Comparison of ENCODE assay signal across 8 cellular contexts in the genomic region with DNA sequence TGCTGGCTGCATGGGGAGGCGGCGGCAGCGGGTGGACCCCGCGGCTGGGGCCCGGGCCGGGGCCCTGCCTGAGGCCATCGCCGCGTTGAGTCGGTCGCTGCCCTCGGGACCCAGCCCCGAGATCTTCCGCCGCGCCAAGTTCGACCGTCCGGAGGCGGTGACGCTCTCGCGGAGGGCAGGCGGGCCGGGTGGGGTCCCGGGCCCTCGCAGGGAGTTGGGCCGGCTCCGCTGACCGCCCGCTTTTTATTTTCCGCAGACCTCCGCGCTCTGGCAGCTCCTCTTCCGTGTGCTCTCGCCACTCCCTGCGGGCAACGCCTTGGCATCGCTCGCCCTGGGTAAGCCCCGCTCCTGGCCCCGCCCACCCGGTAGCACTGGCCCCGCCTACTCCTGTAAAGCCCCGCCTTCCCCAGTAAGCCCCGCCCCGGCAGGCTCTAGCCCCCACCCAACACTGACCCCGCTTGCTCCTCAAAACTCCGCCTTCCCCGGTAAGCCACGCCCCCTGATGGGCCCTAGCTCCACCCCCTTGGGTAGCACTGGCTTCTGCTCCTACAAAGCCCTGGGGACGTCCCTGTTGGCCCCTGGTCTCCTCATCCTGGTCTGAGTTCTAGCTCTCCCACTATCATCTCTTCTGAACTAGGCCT. TPM values are rescaled to one million over a fixed set of nuclear protein-coding genes. Genes with fewer than 3 reads are reported as not detected.
DNase-seq lines count a peak whose midpoint lies in the region; ATAC-seq, FAIRE-seq and TF ChIP-seq lines count a peak whose summit lies in the region.

No MANE protein-coding gene starts in this region.

- no peak overlapping the region for H2AFZ ChIP-seq in HepG2 (ENCODE audit: low read length)

- 0% methylated on average over 15 of the region's 53 CpGs for WGBS in HepG2 (ENCODE audit: low lambda C conversion rate)

- H3K36me3 ChIP-seq in HepG2 (replicated peaks in 1 of 2; ENCODE audit: control insufficient read depth in 1 of 2, insufficient read depth in 2 of 2, low read length in 2 of 2) = peaks cover 0 to 3% of the 10 kb centered on the region in 2 experiments; a peak in 1 of 5 replicates

- DNase-seq in AG08395 (ENCODE audit: low spot score) (peak; percentile 65), GM19239 (ENCODE audit: insufficient read length, low spot score) (peak; percentile 95), NCI-H2107 (lab: John Stamatoyannopoulos, UW) (peak; percentile 46), choroid plexus epithelial cell (ENCODE audit: low read depth) (peak; percentile 34), HepG2 (ENCODE audit: low spot score) (peak; percentile 77), DMS79 treated with DMSO at 0.1 percent for 48 hours (lab: John Stamatoyannopoulos, UW) (no peak)
- DNase-seq in activated CD4-positive, CD25-positive, alpha-beta regulatory T cell treated with anti-CD3 and anti-CD28 coated beads, Interleukin-2, amount 50 U/mL, for 72 hours = peak; percentile 85
- peak; percentile 75 to 79 (median 78) for DNase-seq in stimulated activated CD4-positive, alpha-beta T cell treated with anti-CD3 and anti-CD28 coated beads, TNF-alpha, amount 100 ng/mL, for 4 hours (ENCODE audit: low read depth in 3 of 3)

- BruUV-seq in HepG2 (replicated peaks; lab: Mats Ljungman, UMichigan) = TSS peak; percentile 50

- no peak for TF ChIP-seq RAD21 in HepG2 (CRISPR knock-in tag; IDR thresholded peaks at IDR 0.05)

- peak overlapping the region; percentile 80 for H3K9ac ChIP-seq in HepG2 (ENCODE audit: insufficient read depth, low read depth, low read length)

- TF ChIP-seq EP300 in HepG2 (IDR thresholded peaks at IDR 0.05; ENCODE audit: low read depth in 2 of 2, low read length in 2 of 2) (no peak), HepG2 (CRISPR knock-in tag; IDR thresholded peaks at IDR 0.05; ENCODE audit: borderline replicate concordance) (no peak)

- H4K20me1 ChIP-seq in HepG2 (ENCODE audit: insufficient read depth, low read length) = no peaks in the 10 kb centered on the region

- peak overlapping the region; percentile 93 for H3K27ac ChIP-seq in HepG2 (ENCODE audit: extremely low read length, insufficient read depth, low read length)

- no peaks in the 10 kb centered on the region for H3K9me3 ChIP-seq in HepG2 (ENCODE audit: low read length)

- intact Hi-C loops in HepG2 (cut with micrococcal nuclease; ENCODE audit: unreplicated experiment) = loop anchor here (1.0 to 10.0 kb wide), 2 partner anchors 8 to 177 kb away; a partner anchor contains a TSS

- peaks cover 60% of the 10 kb centered on the region for H3K4me1 ChIP-seq in HepG2 (ENCODE audit: insufficient read depth, low read length)

- POLR2A ChIA-PET in HepG2 (lab: Yijun Ruan, JAX) = interaction anchor here (0.6 to 1.2 kb wide), 4 partner anchors 9 to 826 kb away, joined by 3 to 5 read pairs (median 4); no protein-coding TSS in a partner anchor

- H3K4me3 ChIP-seq in choroid plexus epithelial cell (ENCODE audit: low read depth, low read length) (peak overlapping the region; percentile 65), HepG2 (replicated peaks in 1 of 3; ENCODE audit: insufficient read depth in 1 of 3, low read depth in 2 of 3, low read length in 3 of 3) (peak overlapping the region; percentile 50 to 80 (median 53); a peak in 5 of 6 replicates)

- in situ Hi-C loops in HepG2 (cut with HindIII; ENCODE audit: extremely low pct_ligation_motif_present, low pct_unique_long_range_greater_than_20kb) = no loop called here

- TF ChIP-seq CTCF in choroid plexus epithelial cell (conservative IDR thresholded peaks at IDR 0.05; ENCODE audit: low read depth, low read length) (no peak), HepG2 (CRISPR knock-in tag; IDR thresholded peaks at IDR 0.05) (no peak)

- no peaks in the 10 kb centered on the region; a peak in 1 of 5 replicates for H3K27me3 ChIP-seq in HepG2 (ENCODE audit: control insufficient read depth in 1 of 2, insufficient read depth in 2 of 2, low read length in 2 of 2)

- CTCF ChIA-PET in HepG2 (lab: Yijun Ruan, JAX; ENCODE audit: low intra/inter-chr PET ratio, low total read pairs) = interaction anchor here (0.7 to 3.6 kb wide), 4 partner anchors 10 to 121 kb away, joined by 3 to 24 read pairs (median 7); no protein-coding TSS in a partner anchor

- H3K4me2 ChIP-seq in HepG2 (ENCODE audit: low read depth, low read length) = peak overlapping the region; percentile 76

- TF ChIP-seq POLR2A in HepG2 (IDR thresholded peaks at IDR 0.05; ENCODE audit: insufficient read depth in 1 of 2, low read depth in 2 of 2, low read length in 2 of 2) = peak in 1 of 2 experiments; percentile 40; a peak in 2 of 4 replicates

- peaks cover 17% of the 10 kb centered on the region for H3K79me2 ChIP-seq in HepG2 (ENCODE audit: insufficient read depth, low read length)

- peak; percentile 5 for ATAC-seq in HepG2

- FAIRE-seq in GM19239 (lab: Jason Lieb, UNC) (peak; percentile 94), HepG2 (lab: Jason Lieb, UNC) (peak; percentile 73)

RNA-seq across cellular contexts. Expression of a gene that starts 0.4 kb away (rescaled TPM):
- 20.7 and 27.4 TPM in 2 replicates for total RNA-seq in HepG2 (2016; rRNA removed; fragmentation: Illumina TruSeq; extraction: Trizol)
- total RNA-seq in HepG2 (2016; cell fraction: cytosol; rRNA removed; fragmentation: Illumina TruSeq; extraction: Trizol; ENCODE audit: low read depth) = 9.2 and 10.3 TPM in 2 replicates
- 21.2 and 28.4 TPM in 2 replicates for total RNA-seq in HepG2 (2016; cell fraction: insoluble cytoplasmic fraction; rRNA removed; fragmentation: Illumina TruSeq; extraction: Trizol)
- 12.9 and 13.8 TPM in 2 replicates for total RNA-seq in HepG2 (2016; cell fraction: membrane; rRNA removed; fragmentation: Illumina TruSeq; extraction: Trizol)
- 15.9 and 16.8 TPM in 2 replicates for total RNA-seq in HepG2 (2016; cell fraction: nucleus; rRNA removed; fragmentation: Illumina TruSeq; extraction: Trizol)
- polyA plus RNA-seq in HepG2 (2011; rRNA removed) = 5.7 and 7.3 TPM in 2 replicates
- polyA plus RNA-seq in HepG2 (2011; cell fraction: cytosol; rRNA removed) = 4.1 and 10.9 TPM in 2 replicates
- polyA plus RNA-seq in HepG2 (2011; cell fraction: nucleus; rRNA removed) = 20.8 and 27.4 TPM in 2 replicates
- 4.5 and 5.0 TPM in 2 replicates for polyA plus RNA-seq in HepG2 (2012)
- 5.8 and 6.5 TPM in 2 replicates for polyA plus RNA-seq in HepG2 (2016; cell fraction: cytosol; fragmentation: Illumina TruSeq; extraction: Trizol; ENCODE audit: low read depth)
- polyA plus RNA-seq in HepG2 (2016; cell fraction: insoluble cytoplasmic fraction; fragmentation: Illumina TruSeq; extraction: Trizol; ENCODE audit: low read depth) = 20.9 and 21.6 TPM in 2 replicates
- polyA plus RNA-seq in HepG2 (2016; cell fraction: membrane; fragmentation: Illumina TruSeq; extraction: Trizol; ENCODE audit: low read depth) = 9.6 and 10.0 TPM in 2 replicates
- polyA plus RNA-seq in HepG2 (2016; cell fraction: nucleus; fragmentation: Illumina TruSeq; extraction: Trizol; ENCODE audit: insufficient read depth, low read depth) = 36.1 and 37.5 TPM in 2 replicates
- 12.1 and 23.1 TPM in 2 replicates for polyA minus RNA-seq in HepG2 (2011; rRNA and poly(A)+ RNA removed; ENCODE audit: low replicate concordance)
- polyA minus RNA-seq in HepG2 (2011; cell fraction: cytosol; rRNA and poly(A)+ RNA removed) = 2.8 and 5.5 TPM in 2 replicates
- polyA minus RNA-seq in HepG2 (2011; cell fraction: nucleus; rRNA and poly(A)+ RNA removed) = 7.3 and 9.0 TPM in 2 replicates

RNA-seq across cellular contexts. Expression of a gene that starts 4.8 kb away (rescaled TPM):
- 53.9 and 59.7 TPM in 2 replicates for total RNA-seq in HepG2 (2016; rRNA removed; fragmentation: Illumina TruSeq; extraction: Trizol)
- total RNA-seq in HepG2 (2016; cell fraction: cytosol; rRNA removed; fragmentation: Illumina TruSeq; extraction: Trizol; ENCODE audit: low read depth) = 18.2 and 27.4 TPM in 2 replicates
- total RNA-seq in HepG2 (2016; cell fraction: insoluble cytoplasmic fraction; rRNA removed; fragmentation: Illumina TruSeq; extraction: Trizol) = 53.1 and 55.2 TPM in 2 replicates
- total RNA-seq in HepG2 (2016; cell fraction: membrane; rRNA removed; fragmentation: Illumina TruSeq; extraction: Trizol) = 23.1 and 27.8 TPM in 2 replicates
- 25.3 and 26.5 TPM in 2 replicates for total RNA-seq in HepG2 (2016; cell fraction: nucleus; rRNA removed; fragmentation: Illumina TruSeq; extraction: Trizol)
- polyA plus RNA-seq in HepG2 (2011; rRNA removed) = 59.5 and 62.2 TPM in 2 replicates
- 27.8 and 82.6 TPM in 2 replicates for polyA plus RNA-seq in HepG2 (2011; cell fraction: cytosol; rRNA removed)
- polyA plus RNA-seq in HepG2 (2011; cell fraction: nucleus; rRNA removed) = 47.3 and 55.5 TPM in 2 replicates
- 46.4 and 49.2 TPM in 2 replicates for polyA plus RNA-seq in HepG2 (2012)
- 85.4 and 115 TPM in 2 replicates for polyA plus RNA-seq in HepG2 (2016; cell fraction: cytosol; fragmentation: Illumina TruSeq; extraction: Trizol; ENCODE audit: low read depth)
- polyA plus RNA-seq in HepG2 (2016; cell fraction: insoluble cytoplasmic fraction; fragmentation: Illumina TruSeq; extraction: Trizol; ENCODE audit: low read depth) = 142 and 159 TPM in 2 replicates
- 67.3 and 82.2 TPM in 2 replicates for polyA plus RNA-seq in HepG2 (2016; cell fraction: membrane; fragmentation: Illumina TruSeq; extraction: Trizol; ENCODE audit: low read depth)
- 136 and 137 TPM in 2 replicates for polyA plus RNA-seq in HepG2 (2016; cell fraction: nucleus; fragmentation: Illumina TruSeq; extraction: Trizol; ENCODE audit: insufficient read depth, low read depth)
- 24.8 and 136 TPM in 2 replicates for polyA minus RNA-seq in HepG2 (2011; rRNA and poly(A)+ RNA removed; ENCODE audit: low replicate concordance)
- 20.6 and 28.4 TPM in 2 replicates for polyA minus RNA-seq in HepG2 (2011; cell fraction: cytosol; rRNA and poly(A)+ RNA removed)
- polyA minus RNA-seq in HepG2 (2011; cell fraction: nucleus; rRNA and poly(A)+ RNA removed) = 4.7 and 11.8 TPM in 2 replicates

RNA-seq across cellular contexts. Expression of a gene that starts 16.9 kb away (rescaled TPM):
- total RNA-seq in HepG2 (2016; rRNA removed; fragmentation: Illumina TruSeq; extraction: Trizol) = 32.1 and 37.9 TPM in 2 replicates
- total RNA-seq in HepG2 (2016; cell fraction: cytosol; rRNA removed; fragmentation: Illumina TruSeq; extraction: Trizol; ENCODE audit: low read depth) = 22.2 and 30.3 TPM in 2 replicates
- total RNA-seq in HepG2 (2016; cell fraction: insoluble cytoplasmic fraction; rRNA removed; fragmentation: Illumina TruSeq; extraction: Trizol) = 29.1 and 37.9 TPM in 2 replicates
- total RNA-seq in HepG2 (2016; cell fraction: membrane; rRNA removed; fragmentation: Illumina TruSeq; extraction: Trizol) = 30.8 and 36.2 TPM in 2 replicates
- total RNA-seq in HepG2 (2016; cell fraction: nucleus; rRNA removed; fragmentation: Illumina TruSeq; extraction: Trizol) = 14.7 and 15.4 TPM in 2 replicates
- 18.0 and 31.6 TPM in 2 replicates for polyA plus RNA-seq in HepG2 (2011; rRNA removed)
- 18.1 and 57.4 TPM in 2 replicates for polyA plus RNA-seq in HepG2 (2011; cell fraction: cytosol; rRNA removed)
- polyA plus RNA-seq in HepG2 (2011; cell fraction: nucleus; rRNA removed) = 37.9 and 74.0 TPM in 2 replicates
- polyA plus RNA-seq in HepG2 (2012) = 3.6 and 7.4 TPM in 2 replicates
- polyA plus RNA-seq in HepG2 (2016; cell fraction: cytosol; fragmentation: Illumina TruSeq; extraction: Trizol; ENCODE audit: low read depth) = 34.0 and 41.4 TPM in 2 replicates
- 44.2 and 51.5 TPM in 2 replicates for polyA plus RNA-seq in HepG2 (2016; cell fraction: insoluble cytoplasmic fraction; fragmentation: Illumina TruSeq; extraction: Trizol; ENCODE audit: low read depth)
- 41.2 and 43.7 TPM in 2 replicates for polyA plus RNA-seq in HepG2 (2016; cell fraction: membrane; fragmentation: Illumina TruSeq; extraction: Trizol; ENCODE audit: low read depth)
- 39.7 and 41.0 TPM in 2 replicates for polyA plus RNA-seq in HepG2 (2016; cell fraction: nucleus; fragmentation: Illumina TruSeq; extraction: Trizol; ENCODE audit: insufficient read depth, low read depth)
- 21.4 and 23.6 TPM in 2 replicates for polyA minus RNA-seq in HepG2 (2011; rRNA and poly(A)+ RNA removed; ENCODE audit: low replicate concordance)
- 8.4 and 15.7 TPM in 2 replicates for polyA minus RNA-seq in HepG2 (2011; cell fraction: cytosol; rRNA and poly(A)+ RNA removed)
- 2.2 and 7.5 TPM in 2 replicates for polyA minus RNA-seq in HepG2 (2011; cell fraction: nucleus; rRNA and poly(A)+ RNA removed)

RNA-seq across cellular contexts. Expression of a gene that starts 34.9 kb away (rescaled TPM):
- 10.8 and 19.0 TPM in 2 replicates for total RNA-seq in HepG2 (2016; rRNA removed; fragmentation: Illumina TruSeq; extraction: Trizol)
- 11.9 and 15.2 TPM in 2 replicates for total RNA-seq in HepG2 (2016; cell fraction: cytosol; rRNA removed; fragmentation: Illumina TruSeq; extraction: Trizol; ENCODE audit: low read depth)
- 12.1 and 17.9 TPM in 2 replicates for total RNA-seq in HepG2 (2016; cell fraction: insoluble cytoplasmic fraction; rRNA removed; fragmentation: Illumina TruSeq; extraction: Trizol)
- 21.1 and 26.4 TPM in 2 replicates for total RNA-seq in HepG2 (2016; cell fraction: membrane; rRNA removed; fragmentation: Illumina TruSeq; extraction: Trizol)
- 8.8 and 9.1 TPM in 2 replicates for total RNA-seq in HepG2 (2016; cell fraction: nucleus; rRNA removed; fragmentation: Illumina TruSeq; extraction: Trizol)
- polyA plus RNA-seq in HepG2 (2011; rRNA removed) = 6.6 and 10.9 TPM in 2 replicates
- 11.8 and 25.5 TPM in 2 replicates for polyA plus RNA-seq in HepG2 (2011; cell fraction: cytosol; rRNA removed)
- 16.5 and 16.6 TPM in 2 replicates for polyA plus RNA-seq in HepG2 (2011; cell fraction: nucleus; rRNA removed)
- polyA plus RNA-seq in HepG2 (2012) = 4.0 and 4.3 TPM in 2 replicates
- 8.8 and 9.5 TPM in 2 replicates for polyA plus RNA-seq in HepG2 (2016; cell fraction: cytosol; fragmentation: Illumina TruSeq; extraction: Trizol; ENCODE audit: low read depth)
- 8.7 and 9.4 TPM in 2 replicates for polyA plus RNA-seq in HepG2 (2016; cell fraction: insoluble cytoplasmic fraction; fragmentation: Illumina TruSeq; extraction: Trizol; ENCODE audit: low read depth)
- 13.5 TPM in 2 replicates for polyA plus RNA-seq in HepG2 (2016; cell fraction: membrane; fragmentation: Illumina TruSeq; extraction: Trizol; ENCODE audit: low read depth)
- polyA plus RNA-seq in HepG2 (2016; cell fraction: nucleus; fragmentation: Illumina TruSeq; extraction: Trizol; ENCODE audit: insufficient read depth, low read depth) = 12.3 and 13.5 TPM in 2 replicates
- polyA minus RNA-seq in HepG2 (2011; rRNA and poly(A)+ RNA removed; ENCODE audit: low replicate concordance) = 0.82 and 39.5 TPM in 2 replicates
- 12.8 and 13.8 TPM in 2 replicates for polyA minus RNA-seq in HepG2 (2011; cell fraction: cytosol; rRNA and poly(A)+ RNA removed)
- 4.1 and 4.5 TPM in 2 replicates for polyA minus RNA-seq in HepG2 (2011; cell fraction: nucleus; rRNA and poly(A)+ RNA removed)
